8 cellular contexts compared by ENCODE assay signal in the genomic region with DNA sequence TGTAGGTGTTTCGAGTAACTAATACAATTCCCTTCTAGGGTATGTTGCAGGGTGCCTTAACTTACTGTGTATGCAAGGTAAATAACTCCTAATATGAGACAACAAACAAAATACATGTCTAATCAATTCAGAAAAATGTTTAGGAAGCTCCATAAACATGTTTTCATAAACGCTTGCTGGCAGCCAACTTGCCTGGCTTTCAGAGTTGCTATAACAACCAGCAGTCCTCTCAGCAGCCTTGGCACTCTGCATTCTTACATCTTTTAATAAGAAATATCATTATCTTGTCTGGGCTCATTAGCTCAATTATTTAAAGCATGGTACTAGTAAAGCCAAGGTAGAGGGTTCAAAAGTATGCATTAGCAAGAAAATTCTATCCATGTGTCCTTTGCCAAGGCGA.
"Had no signal": no experiment of that assay in that cellular context is flagged by ENCODE, and none has a peak within 500 bp of the region (broad histone marks: within the 10 kb centered on the region; RNA-seq: fewer than 3 reads in every experiment).

No MANE protein-coding gene starts in this region.

- H3K4me1 Mint-ChIP-seq: GM23338, H9 had no signal

- H3K27ac Mint-ChIP-seq: GM23338, H9, HFFc6 had no signal

- H3K4me3 Mint-ChIP-seq: GM23338, H9, HFFc6 had no signal

- ATAC-seq: GM23338, HCT116 had no signal

- DNase-seq: GM23248, GOT3, H7, H9, HCEC 1CT, HFFc6 had no signal

- H3K9me3 Mint-ChIP-seq: GM23338, H9 had no signal
